In the genomic region with DNA sequence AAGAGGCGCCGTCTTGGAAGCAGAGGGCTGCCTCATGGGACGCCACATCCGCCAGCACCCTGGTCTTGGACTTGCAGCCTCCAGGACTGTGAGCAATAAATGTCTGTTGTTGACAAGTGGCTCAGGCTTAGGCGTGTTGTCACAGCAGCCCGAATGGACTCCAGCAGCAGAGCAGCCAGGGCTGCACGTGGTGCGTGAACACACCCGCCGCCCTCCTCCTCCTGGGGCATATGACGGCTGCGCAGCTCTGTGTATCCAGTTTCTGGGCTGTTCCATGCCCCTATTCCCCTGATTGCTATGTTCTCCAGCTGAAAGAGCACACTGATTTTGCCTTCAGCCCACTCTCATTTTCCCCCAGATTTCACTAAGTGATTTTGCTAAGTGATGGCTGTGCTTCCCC, we compare ENCODE assay signal across 14 cellular contexts. TPM values are rescaled to one million over a fixed set of nuclear protein-coding genes. Genes with fewer than 3 reads are reported as not detected.
A peak's percentile ranks its signal among the peaks of the same experiment; 100 is the strongest.
DNase-seq lines count a peak whose midpoint lies in the region; ATAC-seq and TF ChIP-seq lines count a peak whose summit lies in the region.
"Had no signal": no experiment of that assay in that cellular context is flagged by ENCODE, and none has a peak within 500 bp of the region (broad histone marks: within the 10 kb centered on the region; RNA-seq: fewer than 3 reads in every experiment).

No MANE protein-coding gene starts in this region.

- peak overlapping the region; percentile 11 for H3K27ac Mint-ChIP-seq in activated naive CD8-positive, alpha-beta T cell treated with anti-CD3 and anti-CD28 coated beads, Interleukin-2, amount 50 U/mL, for 24 hours
- H3K27ac Mint-ChIP-seq in activated naive CD8-positive, alpha-beta T cell treated with anti-CD3 and anti-CD28 coated beads for 36 hours, result no peak overlapping the region
- H3K27ac Mint-ChIP-seq: dendritic cell treated with granulocyte-macrophage colony-stimulating factor and Interleukin-4, amounts not matched to agents 40 ng/mL and 50 ng/mL, for 4 days; nephron had no signal

- no peak overlapping the region for H3K4me2 ChIP-seq in mesenchymal stem cell (ENCODE audit: low read length, poor library complexity, severe bottlenecking)

- H4K8ac ChIP-seq in mesenchymal stem cell (ENCODE audit: low read length), result no peak overlapping the region

- ATAC-seq in activated naive CD8-positive, alpha-beta T cell treated with anti-CD3 and anti-CD28 coated beads, Interleukin-2, amount 50 U/mL, for 24 hours, result no peak
- ATAC-seq in upper lobe of right lung (no peak), HG02981 (IDR thresholded peaks at IDR 0.05; ENCODE audit: unreplicated experiment) (no peak), GM19463 (IDR thresholded peaks at IDR 0.05; ENCODE audit: unreplicated experiment) (no peak)

- H3K27ac ChIP-seq in mesenchymal stem cell (ENCODE audit: low read length, poor library complexity, severe bottlenecking) (no peak overlapping the region), upper lobe of right lung (no peak overlapping the region)
- H3K27ac ChIP-seq: esophagus muscularis mucosa, SK-N-MC had no signal

- H3K36me3 ChIP-seq in mesenchymal stem cell (ENCODE audit: control insufficient read depth in 1 of 2, insufficient read depth in 2 of 2, low read depth in 1 of 2, low read length in 2 of 2) (no peaks in the 10 kb centered on the region), upper lobe of right lung (no peaks in the 10 kb centered on the region)
- H3K36me3 ChIP-seq: esophagus muscularis mucosa had no signal

- H2BK120ac ChIP-seq in mesenchymal stem cell (ENCODE audit: low read depth, low read length), result no peak overlapping the region

- H3K14ac ChIP-seq in mesenchymal stem cell (ENCODE audit: low read length in 2 of 2), result no peak overlapping the region

- H3K36me3 Mint-ChIP-seq in activated naive CD8-positive, alpha-beta T cell treated with anti-CD3 and anti-CD28 coated beads, Interleukin-2, amount 50 U/mL, for 24 hours (ENCODE audit: low read depth), result no peaks in the 10 kb centered on the region
- no peaks in the 10 kb centered on the region for H3K36me3 Mint-ChIP-seq in activated naive CD8-positive, alpha-beta T cell treated with anti-CD3 and anti-CD28 coated beads for 36 hours

- 83% methylated on average over 12 of the region's 12 CpGs for WGBS in mesenchymal stem cell

- H3K4me1 ChIP-seq in mesenchymal stem cell (ENCODE audit: control insufficient read depth, insufficient read depth, low read depth, low read length), result peaks cover 12% of the 10 kb centered on the region
- peaks cover 6% of the 10 kb centered on the region for H3K4me1 ChIP-seq in upper lobe of right lung

- H3K9me3 ChIP-seq in mesenchymal stem cell (ENCODE audit: control insufficient read depth, low read length), result peaks cover 4% of the 10 kb centered on the region
- no peaks in the 10 kb centered on the region for H3K9me3 ChIP-seq in upper lobe of right lung
- H3K9me3 ChIP-seq: esophagus muscularis mucosa had no signal

- peaks cover 5% of the 10 kb centered on the region for H3K27me3 Mint-ChIP-seq in activated naive CD8-positive, alpha-beta T cell treated with anti-CD3 and anti-CD28 coated beads, Interleukin-2, amount 50 U/mL, for 24 hours
- H3K27me3 Mint-ChIP-seq in activated naive CD8-positive, alpha-beta T cell treated with anti-CD3 and anti-CD28 coated beads for 36 hours, result no peaks in the 10 kb centered on the region

- TF ChIP-seq CTCF in upper lobe of right lung (IDR thresholded peaks at IDR 0.05), result no peak

- H3K9ac ChIP-seq in mesenchymal stem cell (ENCODE audit: low read length), result no peak overlapping the region

- H2AFZ ChIP-seq in mesenchymal stem cell (ENCODE audit: low read depth, low read length), result no peak overlapping the region

- no peak for DNase-seq in activated naive CD8-positive, alpha-beta T cell treated with anti-CD3 and anti-CD28 coated beads, Interleukin-2, amount 50 U/mL, for 24 hours
- DNase-seq in activated naive CD8-positive, alpha-beta T cell treated with anti-CD3 and anti-CD28 coated beads for 36 hours, result no peak
- DNase-seq in NCI-H69 (lab: John Stamatoyannopoulos, UW) (peak; percentile 26), mesenchymal stem cell (peak; percentile 0), upper lobe of right lung (no peak), HPDE6-E6E7 (ENCODE audit: extremely low spot score) (no peak)
- DNase-seq: AML-193, DND-41 had no signal

- H2BK12ac ChIP-seq in mesenchymal stem cell (ENCODE audit: low read length in 2 of 2), result no peak overlapping the region

- no peak overlapping the region for H4K91ac ChIP-seq in mesenchymal stem cell (ENCODE audit: low read length)

- no peaks in the 10 kb centered on the region for H3K79me1 ChIP-seq in mesenchymal stem cell (replicated peaks; ENCODE audit: low read length, poor library complexity, severe bottlenecking)

- H3K9me3 Mint-ChIP-seq in activated naive CD8-positive, alpha-beta T cell treated with anti-CD3 and anti-CD28 coated beads, Interleukin-2, amount 50 U/mL, for 24 hours, result no peaks in the 10 kb centered on the region
- no peaks in the 10 kb centered on the region for H3K9me3 Mint-ChIP-seq in activated naive CD8-positive, alpha-beta T cell treated with anti-CD3 and anti-CD28 coated beads for 36 hours
- H3K9me3 Mint-ChIP-seq: dendritic cell treated with granulocyte-macrophage colony-stimulating factor and Interleukin-4, amounts not matched to agents 40 ng/mL and 50 ng/mL, for 4 days had no signal

- peaks cover 17% of the 10 kb centered on the region for H3K4me1 Mint-ChIP-seq in activated naive CD8-positive, alpha-beta T cell treated with anti-CD3 and anti-CD28 coated beads, Interleukin-2, amount 50 U/mL, for 24 hours
- H3K4me1 Mint-ChIP-seq in activated naive CD8-positive, alpha-beta T cell treated with anti-CD3 and anti-CD28 coated beads for 36 hours, result peaks cover 7% of the 10 kb centered on the region

- intact Hi-C loops in upper lobe of right lung (cut with DNase I), result no loop called here

- no peak overlapping the region for H2AK5ac ChIP-seq in mesenchymal stem cell (ENCODE audit: low read length, severe bottlenecking)

- H2BK15ac ChIP-seq in mesenchymal stem cell (ENCODE audit: low read depth, poor library complexity, severe bottlenecking), result no peak overlapping the region

- peak overlapping the region in 1 of 2 experiments; percentile 59 for H3K4me3 ChIP-seq in mesenchymal stem cell (ENCODE audit: insufficient read depth in 1 of 2, low read depth in 1 of 2, low read length in 2 of 2)
- H3K4me3 ChIP-seq in upper lobe of right lung, result peak overlapping the region; percentile 25
- H3K4me3 ChIP-seq: SK-N-MC had no signal

- H2BK5ac ChIP-seq in mesenchymal stem cell (ENCODE audit: low read depth, low read length, poor library complexity, severe bottlenecking), result no peak overlapping the region

- no peak overlapping the region for H3K23ac ChIP-seq in mesenchymal stem cell (ENCODE audit: low read length in 2 of 2)

- H3K18ac ChIP-seq in mesenchymal stem cell (ENCODE audit: low read depth in 1 of 2, low read length in 2 of 2), result no peak overlapping the region

- H3K4ac ChIP-seq in mesenchymal stem cell (ENCODE audit: low read depth in 1 of 2, low read length in 2 of 2), result no peak overlapping the region

- H3K27me3 ChIP-seq in mesenchymal stem cell (ENCODE audit: control insufficient read depth in 1 of 2, insufficient read depth in 1 of 2, low read length in 2 of 2), result peaks cover 55 to 78% of the 10 kb centered on the region in 2 experiments
- no peaks in the 10 kb centered on the region for H3K27me3 ChIP-seq in upper lobe of right lung

- H3K4me3 Mint-ChIP-seq in activated naive CD8-positive, alpha-beta T cell treated with anti-CD3 and anti-CD28 coated beads, Interleukin-2, amount 50 U/mL, for 24 hours, result peak overlapping the region; percentile 49
- H3K4me3 Mint-ChIP-seq in activated naive CD8-positive, alpha-beta T cell treated with anti-CD3 and anti-CD28 coated beads for 36 hours, result no peak overlapping the region
- H3K4me3 Mint-ChIP-seq: dendritic cell treated with granulocyte-macrophage colony-stimulating factor and Interleukin-4, amounts not matched to agents 40 ng/mL and 50 ng/mL, for 4 days had no signal

RNA-seq across cellular contexts. Expression of gene CLPTM1L, which starts 36.0 kb away (rescaled TPM):
- total RNA-seq in activated naive CD8-positive, alpha-beta T cell treated with anti-CD3 and anti-CD28 coated beads for 36 hours, result 10 to 100 TPM; 90.0 to 91.6 TPM
- 63.5 TPM for polyA plus RNA-seq in mesenchymal stem cell (2013, experiment 1 of 2)
- polyA plus RNA-seq in mesenchymal stem cell (2013, experiment 2 of 2), result 62.4 TPM
- total RNA-seq in upper lobe of right lung, result 153 TPM

Comparison
In these comparisons a context has a peak if more than half of its experiments do, and no peak if none do; other contexts are left out.
1. DNase-seq: peak in NCI-H69 (single experiment) and mesenchymal stem cell (single experiment); none in activated naive CD8-positive, alpha-beta T cell treated with anti-CD3 and anti-CD28 coated beads, Interleukin-2, amount 50 U/mL, for 24 hours (single experiment), activated naive CD8-positive, alpha-beta T cell treated with anti-CD3 and anti-CD28 coated beads for 36 hours (single experiment), upper lobe of right lung (single experiment) and HPDE6-E6E7 (single experiment).